Comparison of ENCODE assay signal across 18 cellular contexts in genomic region chr18:24369420-24369819, GRCh38. TPM values are rescaled to one million over a fixed set of nuclear protein-coding genes. Genes with fewer than 3 reads are reported as not detected.
DNase-seq lines count a peak whose midpoint lies in the region; ATAC-seq lines count a peak whose summit lies in the region.
"Had no signal": no experiment of that assay in that cellular context is flagged by ENCODE, and none has a peak within 500 bp of the region (broad histone marks: within the 10 kb centered on the region; RNA-seq: fewer than 3 reads in every experiment).

No MANE protein-coding gene starts in this region.

- peaks cover 0 to 5% of the 10 kb centered on the region in 2 donors for H3K9me3 Mint-ChIP-seq in activated naive CD4-positive, alpha-beta T cell treated with anti-CD3 and anti-CD28 coated beads, Interleukin-2, amount 50 U/mL, for 72 hours
- H3K9me3 Mint-ChIP-seq in activated naive CD4-positive, alpha-beta T cell treated with anti-CD3 and anti-CD28 coated beads, Interleukin-2, amount 10 ng/mL, durations not matched to agents 7 days and 5 days = no peaks in the 10 kb centered on the region
- H3K9me3 Mint-ChIP-seq in stimulated activated naive CD8-positive, alpha-beta T cell treated with anti-CD3 and anti-CD28 coated beads, Interleukin-15, Interleukin-2, amounts not matched to agents 100 ng/mL and 50 ng/mL, for 24 hours = no peaks in the 10 kb centered on the region
- H3K9me3 Mint-ChIP-seq: brain; T-helper 1 cell treated with Interleukin-12 subunit alpha and Interleukin-12 subunit beta and Interleukin-4 antibody, amounts not matched to agents 30 μg/mL and 1 μg/mL, for 36 hours had no signal

- no peak overlapping the region for H3K4me3 Mint-ChIP-seq in activated naive CD4-positive, alpha-beta T cell treated with anti-CD3 and anti-CD28 coated beads, Interleukin-2, amount 10 ng/mL, durations not matched to agents 7 days and 5 days
- peak overlapping the region; percentile 14 for H3K4me3 Mint-ChIP-seq in stimulated activated naive CD8-positive, alpha-beta T cell treated with anti-CD3 and anti-CD28 coated beads, Interleukin-15, Interleukin-2, amounts not matched to agents 100 ng/mL and 50 ng/mL, for 24 hours
- H3K4me3 Mint-ChIP-seq: brain had no signal

- DNase-seq in activated naive CD4-positive, alpha-beta T cell treated with anti-CD3 and anti-CD28 coated beads, Interleukin-2, amount 50 U/mL, for 72 hours (ENCODE audit: low spot score in 2 of 2) = peak; percentile 12 to 59
- no peak for DNase-seq in activated naive CD4-positive, alpha-beta T cell treated with anti-CD3 and anti-CD28 coated beads, Interleukin-2, amount 10 ng/mL, durations not matched to agents 7 days and 5 days
- DNase-seq in SW480 (ENCODE audit: low spot score) = peak; percentile 45
- DNase-seq in fibroblast of gingiva (ENCODE audit: low read depth) = peak; percentile 17
- DNase-seq: C1 segment of cervical spinal cord; DMS79; effector memory CD4-positive, alpha-beta T cell; islet precursor cell; mucosa of descending colon; NCI-H1436 treated with DMSO at 0.1 percent for 48 hours; posterior cingulate gyrus; RPMI8226 had no signal

- peaks cover 22% of the 10 kb centered on the region for H3K4me1 Mint-ChIP-seq in activated naive CD4-positive, alpha-beta T cell treated with anti-CD3 and anti-CD28 coated beads, Interleukin-2, amount 10 ng/mL, durations not matched to agents 7 days and 5 days
- H3K4me1 Mint-ChIP-seq in stimulated activated naive CD8-positive, alpha-beta T cell treated with anti-CD3 and anti-CD28 coated beads, Interleukin-15, Interleukin-2, amounts not matched to agents 100 ng/mL and 50 ng/mL, for 24 hours (ENCODE audit: low read depth) = peaks cover 25% of the 10 kb centered on the region

- CTCF ChIA-PET in activated naive CD4-positive, alpha-beta T cell treated with anti-CD3 and anti-CD28 coated beads, Interleukin-2, amount 10 ng/mL, durations not matched to agents 7 days and 5 days (lab: Charles Lee) = interaction anchor here (1.1 to 3.7 kb wide), 5 partner anchors 10 to 120 kb away, joined by 3 to 24 read pairs (median 13); no protein-coding TSS in a partner anchor

- no peaks in the 10 kb centered on the region for H3K27me3 Mint-ChIP-seq in activated naive CD4-positive, alpha-beta T cell treated with anti-CD3 and anti-CD28 coated beads, Interleukin-2, amount 10 ng/mL, durations not matched to agents 7 days and 5 days
- H3K27me3 Mint-ChIP-seq in stimulated activated naive CD8-positive, alpha-beta T cell treated with anti-CD3 and anti-CD28 coated beads, Interleukin-15, Interleukin-2, amounts not matched to agents 100 ng/mL and 50 ng/mL, for 24 hours = no peaks in the 10 kb centered on the region
- H3K27me3 Mint-ChIP-seq: brain had no signal

- peak; percentile 27 to 57 for ATAC-seq in activated naive CD4-positive, alpha-beta T cell treated with anti-CD3 and anti-CD28 coated beads, Interleukin-2, amount 50 U/mL, for 72 hours
- ATAC-seq in GM18502 (IDR thresholded peaks at IDR 0.05; ENCODE audit: poor library complexity, unreplicated experiment) (no peak), GM21576 (IDR thresholded peaks at IDR 0.05; ENCODE audit: unreplicated experiment) (no peak), HG03175 (IDR thresholded peaks at IDR 0.05; ENCODE audit: unreplicated experiment) (no peak)
- ATAC-seq: mucosa of descending colon had no signal

- H3K36me3 Mint-ChIP-seq in activated naive CD4-positive, alpha-beta T cell treated with anti-CD3 and anti-CD28 coated beads, Interleukin-2, amount 50 U/mL, for 72 hours = peaks cover 11 to 15% of the 10 kb centered on the region in 2 donors
- peaks cover 2% of the 10 kb centered on the region for H3K36me3 Mint-ChIP-seq in activated naive CD4-positive, alpha-beta T cell treated with anti-CD3 and anti-CD28 coated beads, Interleukin-2, amount 10 ng/mL, durations not matched to agents 7 days and 5 days
- no peaks in the 10 kb centered on the region for H3K36me3 Mint-ChIP-seq in stimulated activated naive CD8-positive, alpha-beta T cell treated with anti-CD3 and anti-CD28 coated beads, Interleukin-15, Interleukin-2, amounts not matched to agents 100 ng/mL and 50 ng/mL, for 24 hours (ENCODE audit: low read depth)

- H3K27ac Mint-ChIP-seq in activated naive CD4-positive, alpha-beta T cell treated with anti-CD3 and anti-CD28 coated beads, Interleukin-2, amount 50 U/mL, for 72 hours = peak overlapping the region; percentile 69 to 82
- no peak overlapping the region for H3K27ac Mint-ChIP-seq in activated naive CD4-positive, alpha-beta T cell treated with anti-CD3 and anti-CD28 coated beads, Interleukin-2, amount 10 ng/mL, durations not matched to agents 7 days and 5 days
- peak overlapping the region; percentile 74 for H3K27ac Mint-ChIP-seq in stimulated activated naive CD8-positive, alpha-beta T cell treated with anti-CD3 and anti-CD28 coated beads, Interleukin-15, Interleukin-2, amounts not matched to agents 100 ng/mL and 50 ng/mL, for 24 hours

RNA-seq across cellular contexts. Expression of gene OSBPL1A, which starts 28.2 kb away (rescaled TPM):
- 1 to 10 TPM; 2.3 to 5.4 TPM for total RNA-seq in activated naive CD4-positive, alpha-beta T cell treated with anti-CD3 and anti-CD28 coated beads, Interleukin-2, amount 50 U/mL, for 72 hours

RNA-seq across cellular contexts. Expression of gene IMPACT, which starts 57.0 kb away (rescaled TPM):
- total RNA-seq in activated naive CD4-positive, alpha-beta T cell treated with anti-CD3 and anti-CD28 coated beads, Interleukin-2, amount 50 U/mL, for 72 hours = 10 to 100 TPM in 1 of 2 donors, 1 to 10 TPM in 1; 7.4 to 13.6 TPM

Comparison
In these comparisons a context has a peak if more than half of its experiments do, and no peak if none do; other contexts are left out.
1. ATAC-seq: peak in activated naive CD4-positive, alpha-beta T cell treated with anti-CD3 and anti-CD28 coated beads, Interleukin-2, amount 50 U/mL, for 72 hours (2 of 2); none in GM18502 (single experiment), GM21576 (single experiment) and HG03175 (single experiment).